Comparison of ENCODE assay signal across 30 cellular contexts in the genomic region with DNA sequence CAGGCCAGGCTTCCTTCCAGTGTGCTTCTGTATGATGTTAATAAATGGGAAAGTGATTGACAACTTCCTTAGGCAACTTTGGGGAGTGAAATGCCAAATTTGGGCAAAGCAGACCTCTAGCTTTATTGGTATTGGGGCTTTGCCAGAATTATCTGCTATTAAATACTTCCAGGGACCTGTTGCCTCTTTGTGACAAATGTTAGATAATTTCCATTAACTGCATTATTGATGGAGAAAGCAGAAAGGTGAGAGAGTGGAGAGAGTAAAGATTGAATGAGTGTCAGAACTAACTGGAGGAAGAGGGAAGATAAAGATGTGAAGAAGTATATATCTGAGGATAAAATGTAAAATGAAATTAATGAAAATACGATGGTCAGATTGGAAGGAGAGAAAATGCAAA.
"Had no signal": no experiment of that assay in that cellular context is flagged by ENCODE, and none has a peak within 500 bp of the region (broad histone marks: within the 10 kb centered on the region; RNA-seq: fewer than 3 reads in every experiment).

No MANE protein-coding gene starts in this region.

- H3K9me3 Mint-ChIP-seq: activated CD4-positive, alpha-beta memory T cell treated with anti-CD3 and anti-CD28 coated beads for 36 hours; activated CD4-positive, alpha-beta T cell treated with anti-CD3 and anti-CD28 coated beads, Interleukin-2, amount 10 ng/mL, durations not matched to agents 24 days and 14 days; activated T-helper 17 cell treated with anti-CD3 and anti-CD28 coated beads, Interleukin-2, amount 50 U/mL, for 72 hours; endodermal cell; T-helper 2 cell treated with Interferon-gamma antibody and Interleukin-4, amounts not matched to agents 5 μg/mL and 100 μg/mL, for 36 hours had no signal

- ATAC-seq: activated CD4-positive, alpha-beta T cell treated with anti-CD3 and anti-CD28 coated beads for 36 hours; activated CD8-positive, alpha-beta memory T cell treated with anti-CD3 and anti-CD28 coated beads, Interleukin-2, amount 10 ng/mL, durations not matched to agents 7 days and 5 days; activated CD8-positive, alpha-beta T cell treated with anti-CD3 and anti-CD28 coated beads, Interleukin-2, amount 10 ng/mL, durations not matched to agents 7 days and 5 days; activated T-helper 17 cell treated with anti-CD3 and anti-CD28 coated beads, Interleukin-2, amount 50 U/mL, for 72 hours; body of pancreas; esophagus mucosa; T-helper 17 cell had no signal

- H3K4me1 Mint-ChIP-seq: activated CD4-positive, alpha-beta T cell treated with anti-CD3 and anti-CD28 coated beads, Interleukin-2, amount 10 ng/mL, durations not matched to agents 24 days and 14 days; activated T-helper 17 cell treated with anti-CD3 and anti-CD28 coated beads, Interleukin-2, amount 50 U/mL, for 72 hours; T-helper 17 cell had no signal

- H3K4me3 Mint-ChIP-seq: activated CD4-positive, alpha-beta memory T cell treated with anti-CD3 and anti-CD28 coated beads for 36 hours; activated CD4-positive, alpha-beta T cell treated with anti-CD3 and anti-CD28 coated beads for 36 hours; activated CD4-positive, alpha-beta T cell treated with anti-CD3 and anti-CD28 coated beads, Interleukin-2, amount 10 ng/mL, durations not matched to agents 24 days and 14 days; activated CD8-positive, alpha-beta memory T cell treated with anti-CD3 and anti-CD28 coated beads, Interleukin-2, amount 10 ng/mL, durations not matched to agents 7 days and 5 days; activated CD8-positive, alpha-beta T cell treated with anti-CD3 and anti-CD28 coated beads, Interleukin-2, amount 10 ng/mL, durations not matched to agents 7 days and 5 days; activated naive CD8-positive, alpha-beta T cell; activated T-helper 17 cell treated with anti-CD3 and anti-CD28 coated beads, Interleukin-2, amount 50 U/mL, for 72 hours; endodermal cell; T-helper 17 cell; T-helper 2 cell treated with Interferon-gamma antibody and Interleukin-4, amounts not matched to agents 5 μg/mL and 100 μg/mL, for 36 hours had no signal

- H3K27ac Mint-ChIP-seq: activated CD4-positive, alpha-beta memory T cell treated with anti-CD3 and anti-CD28 coated beads for 36 hours; activated CD4-positive, alpha-beta T cell treated with anti-CD3 and anti-CD28 coated beads for 36 hours; activated CD4-positive, alpha-beta T cell treated with anti-CD3 and anti-CD28 coated beads, Interleukin-2, amount 10 ng/mL, durations not matched to agents 24 days and 14 days; activated CD8-positive, alpha-beta memory T cell treated with anti-CD3 and anti-CD28 coated beads, Interleukin-2, amount 10 ng/mL, durations not matched to agents 7 days and 5 days; activated CD8-positive, alpha-beta T cell treated with anti-CD3 and anti-CD28 coated beads, Interleukin-2, amount 10 ng/mL, durations not matched to agents 7 days and 5 days; activated naive CD8-positive, alpha-beta T cell; activated T-helper 17 cell treated with anti-CD3 and anti-CD28 coated beads, Interleukin-2, amount 50 U/mL, for 72 hours; endodermal cell; T-helper 17 cell; T-helper 2 cell treated with Interferon-gamma antibody and Interleukin-4, amounts not matched to agents 5 μg/mL and 100 μg/mL, for 36 hours had no signal

- H3K9me3 ChIP-seq: body of pancreas had no signal

- H3K4me3 ChIP-seq: body of pancreas had no signal

- DNase-seq: activated CD4-positive, alpha-beta memory T cell treated with anti-CD3 and anti-CD28 coated beads for 36 hours; activated CD4-positive, alpha-beta T cell treated with anti-CD3 and anti-CD28 coated beads for 36 hours; activated CD4-positive, alpha-beta T cell treated with anti-CD3 and anti-CD28 coated beads, Interleukin-2, amount 10 ng/mL, durations not matched to agents 24 days and 14 days; activated CD4-positive, CD25-positive, alpha-beta regulatory T cell; activated CD4-positive, CD25-positive, alpha-beta regulatory T cell treated with anti-CD3 and anti-CD28 coated beads, Interleukin-2, amount 50 U/mL, for 72 hours; activated CD8-positive, alpha-beta memory T cell treated with anti-CD3 and anti-CD28 coated beads, Interleukin-2, amount 10 ng/mL, durations not matched to agents 7 days and 5 days; activated CD8-positive, alpha-beta memory T cell treated with anti-CD3 and anti-CD28 coated beads, Interleukin-2, amount 50 U/mL, for 4 hours; activated CD8-positive, alpha-beta T cell treated with anti-CD3 and anti-CD28 coated beads, Interleukin-2, amount 10 ng/mL, durations not matched to agents 7 days and 5 days; activated effector memory CD4-positive, alpha-beta T cell treated with Interleukin-2 at 50 U/mL for 16 hours; activated gamma-delta T cell treated with Interleukin-2 at 50 U/mL for 16 hours; activated naive CD4-positive, alpha-beta T cell treated with anti-CD3 and anti-CD28 coated beads, Interleukin-2, amount 50 U/mL, for 16 hours; activated naive CD4-positive, alpha-beta T cell treated with Interleukin-2 at 50 U/mL for 16 hours; activated T-cell treated with anti-CD3 and anti-CD28 coated beads, Interleukin-2, amount 50 U/mL, for 1 hour; amniotic stem cell; anterior cingulate cortex; body of pancreas; caudate nucleus; cortex of kidney; dermis blood vessel endothelial cell; effector CD8-positive, alpha-beta T cell; endodermal cell; foreskin fibroblast; head of caudate nucleus; T-helper 1 cell; T-helper 17 cell; T1000 had no signal

- H3K27me3 ChIP-seq: body of pancreas had no signal

- H3K4me1 ChIP-seq: body of pancreas had no signal

- H3K27ac ChIP-seq: body of pancreas had no signal

- H3K36me3 Mint-ChIP-seq: activated CD4-positive, alpha-beta memory T cell treated with anti-CD3 and anti-CD28 coated beads for 36 hours; activated CD8-positive, alpha-beta memory T cell treated with anti-CD3 and anti-CD28 coated beads, Interleukin-2, amount 10 ng/mL, durations not matched to agents 7 days and 5 days; activated naive CD8-positive, alpha-beta T cell had no signal
